Comparison of ENCODE assay signal across 21 cellular contexts in the genomic region with DNA sequence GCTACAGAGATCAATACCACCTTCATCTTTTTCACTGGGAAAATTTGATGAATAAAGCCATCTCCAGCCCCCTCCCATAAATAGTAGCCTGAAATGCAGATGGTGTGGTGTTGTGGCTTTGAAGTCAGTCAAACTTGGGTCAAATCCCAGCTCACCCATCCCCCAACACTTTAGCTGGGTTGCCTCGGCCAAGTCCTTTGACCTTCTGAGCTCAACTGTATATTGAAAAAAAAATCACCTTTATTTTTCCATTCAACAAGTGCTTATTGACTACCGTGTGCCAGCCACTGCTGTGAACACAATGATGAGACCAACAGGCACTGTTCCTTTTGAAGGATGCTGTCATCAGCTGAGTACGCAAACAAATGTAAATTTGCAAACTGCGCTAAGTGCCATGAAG. TPM values are rescaled to one million over a fixed set of nuclear protein-coding genes. Genes with fewer than 3 reads are reported as not detected.
"Had no signal": no experiment of that assay in that cellular context is flagged by ENCODE, and none has a peak within 500 bp of the region (broad histone marks: within the 10 kb centered on the region; RNA-seq: fewer than 3 reads in every experiment).

No MANE protein-coding gene starts in this region.

- H3K36me3 ChIP-seq: colonic mucosa, esophagus squamous epithelium, gastrocnemius medialis, pancreas, right atrium auricular region, thyroid gland, upper lobe of right lung had no signal

- H3K27me3 ChIP-seq: colonic mucosa, esophagus squamous epithelium, gastrocnemius medialis, pancreas, right atrium auricular region, thyroid gland, upper lobe of right lung had no signal

- H3K27ac ChIP-seq: colonic mucosa, gastrocnemius medialis, pancreas, psoas muscle, right atrium auricular region, thyroid gland, upper lobe of right lung had no signal

- H3K4me3 ChIP-seq: colonic mucosa, esophagus squamous epithelium, gastrocnemius medialis, pancreas, psoas muscle, right atrium auricular region, thyroid gland, upper lobe of right lung had no signal

- H3K9me3 ChIP-seq: colonic mucosa, esophagus squamous epithelium, gastrocnemius medialis, pancreas, psoas muscle, right atrium auricular region, thyroid gland, upper lobe of right lung had no signal

- ATAC-seq: gastrocnemius medialis, left ventricle myocardium superior, psoas muscle, upper lobe of right lung had no signal

- DNase-seq: activated CD4-positive, alpha-beta memory T cell treated with anti-CD3 and anti-CD28 coated beads for 36 hours; activated CD4-positive, alpha-beta T cell treated with anti-CD3 and anti-CD28 coated beads for 48 hours; activated naive CD4-positive, alpha-beta T cell treated with Interleukin-2 at 50 U/mL for 16 hours; activated naive CD8-positive, alpha-beta T cell treated with anti-CD3 and anti-CD28 coated beads, Interleukin-2, amount 10 ng/mL, durations not matched to agents 7 days and 5 days; activated T-cell treated with anti-CD3 and anti-CD28 coated beads, Interleukin-2, amount 50 U/mL, for 48 hours; amniotic stem cell; colonic mucosa; esophagus squamous epithelium; gastrocnemius medialis; hippocampal formation; left ventricle myocardium superior; nephron progenitor cell; pancreas; psoas muscle; stimulated activated CD4-positive, alpha-beta T cell treated with anti-CD3 and anti-CD28 coated beads, Interleukin-12 subunit alpha, Interleukin-12 subunit beta, amount 100 ng/mL, for 4 hours; substantia nigra; thyroid gland; upper lobe of right lung had no signal

- H3K4me1 ChIP-seq: colonic mucosa, pancreas, thyroid gland, upper lobe of right lung had no signal

RNA-seq across cellular contexts. Expression of gene NTSR2, which starts 35.1 kb away (rescaled TPM):
- total RNA-seq: activated CD4-positive, alpha-beta memory T cell treated with anti-CD3 and anti-CD28 coated beads for 36 hours; activated naive CD8-positive, alpha-beta T cell treated with anti-CD3 and anti-CD28 coated beads, Interleukin-2, amount 10 ng/mL, durations not matched to agents 7 days and 5 days; bronchial epithelial cell; colonic mucosa; esophagus squamous epithelium; left ventricle myocardium superior; pancreas; right atrium auricular region; skeletal muscle tissue; thyroid gland; upper lobe of right lung had no signal
- polyA plus RNA-seq: pancreas had no signal
